In genomic region chr1:106727171-106727570, GRCh38 we compare ENCODE assay signal across 14 cellular contexts.
DNase-seq lines count a peak whose midpoint lies in the region; ATAC-seq and TF ChIP-seq lines count a peak whose summit lies in the region.
"Had no signal": no experiment of that assay in that cellular context is flagged by ENCODE, and none has a peak within 500 bp of the region (broad histone marks: within the 10 kb centered on the region; RNA-seq: fewer than 3 reads in every experiment).

No MANE protein-coding gene starts in this region.

- no peaks in the 10 kb centered on the region for H3K9me2 ChIP-seq in OCI-LY7 (ENCODE audit: insufficient read depth, low read length)

- intact Hi-C loops in OCI-LY7 (cut with micrococcal nuclease; ENCODE audit: unreplicated experiment) (no loop called here), adrenal gland (cut with DNase I) (no loop called here)

- WGBS in adrenal gland, 4 donors, result 13 to 23% (median 17%) methylated on average over 3 of the region's 3 CpGs

- no peaks in the 10 kb centered on the region for H3K27me3 ChIP-seq in adrenal gland
- H3K27me3 ChIP-seq: breast epithelium had no signal

- no peak overlapping the region for H3K27ac Mint-ChIP-seq in activated T-helper 17 cell treated with anti-CD3 and anti-CD28 coated beads, Interleukin-2, amount 50 U/mL, for 72 hours
- H3K27ac Mint-ChIP-seq: CD4-positive, alpha-beta memory T cell; natural killer cell had no signal

- H3K9me3 ChIP-seq in OCI-LY7 (ENCODE audit: low read length), result no peaks in the 10 kb centered on the region
- H3K9me3 ChIP-seq in adrenal gland (replicated peaks in 1 of 3), result no peaks in the 10 kb centered on the region
- H3K9me3 ChIP-seq: breast epithelium had no signal

- CTCF ChIA-PET in OCI-LY7 (lab: Charles Lee; ENCODE audit: unreplicated experiment), result no interaction called here

- TF ChIP-seq POLR2A in adrenal gland (IDR thresholded peaks at IDR 0.05), result no peak

- H3K36me3 Mint-ChIP-seq in activated T-helper 17 cell treated with anti-CD3 and anti-CD28 coated beads, Interleukin-2, amount 50 U/mL, for 72 hours (ENCODE audit: low read depth), result no peaks in the 10 kb centered on the region
- H3K36me3 Mint-ChIP-seq: CD4-positive, alpha-beta memory T cell; natural killer cell had no signal

- H3K79me2 ChIP-seq in OCI-LY7 (ENCODE audit: insufficient read depth, low read depth, low read length), result no peaks in the 10 kb centered on the region

- H3K4me1 ChIP-seq in OCI-LY7 (ENCODE audit: insufficient read depth, low read length, poor library complexity, severe bottlenecking) (no peaks in the 10 kb centered on the region), adrenal gland (replicated peaks in 1 of 2) (no peaks in the 10 kb centered on the region)
- H3K4me1 ChIP-seq: breast epithelium had no signal

- DNase-seq in OCI-LY7 (ENCODE audit: low spot score) (peak; percentile 1), substantia nigra (lab: John Stamatoyannopoulos, UW) (no peak), adrenal gland (no peak), 8988T (no peak)
- DNase-seq: activated T-cell treated with anti-CD3 and anti-CD28 coated beads, Interleukin-2, amount 50 U/mL, for 48 hours; CD4-positive, alpha-beta memory T cell; natural killer cell; NCI-H1417 treated with DMSO at 0.1 percent for 48 hours; small intestine had no signal

- peak; percentile 94 for ATAC-seq in GM18508 (IDR thresholded peaks at IDR 0.05; ENCODE audit: insufficient read depth, unreplicated experiment)
- ATAC-seq in GM21423 (IDR thresholded peaks at IDR 0.05; ENCODE audit: unreplicated experiment), result peak; percentile 95
- peak; percentile 91 for ATAC-seq in HG03095 (IDR thresholded peaks at IDR 0.05; ENCODE audit: unreplicated experiment)
- no peak for ATAC-seq in activated T-helper 17 cell treated with anti-CD3 and anti-CD28 coated beads, Interleukin-2, amount 50 U/mL, for 72 hours (replicated peaks)
- ATAC-seq: natural killer cell had no signal

- no peaks in the 10 kb centered on the region for H3K36me3 ChIP-seq in OCI-LY7 (ENCODE audit: insufficient read depth, low read length)
- H3K36me3 ChIP-seq in adrenal gland (replicated peaks in 1 of 2), result no peaks in the 10 kb centered on the region
- H3K36me3 ChIP-seq: breast epithelium had no signal

- H3K27ac ChIP-seq in OCI-LY7 (ENCODE audit: low read depth, low read length, poor library complexity, severe bottlenecking), result no peak overlapping the region
- H3K27ac ChIP-seq in substantia nigra (ENCODE audit: low read depth, low read length, poor library complexity, severe bottlenecking), result no peak overlapping the region
- H3K27ac ChIP-seq in adrenal gland, result no peak overlapping the region
- H3K27ac ChIP-seq: breast epithelium had no signal

- no peaks in the 10 kb centered on the region for H3K4me1 Mint-ChIP-seq in activated T-helper 17 cell treated with anti-CD3 and anti-CD28 coated beads, Interleukin-2, amount 50 U/mL, for 72 hours
- H3K4me1 Mint-ChIP-seq: CD4-positive, alpha-beta memory T cell; natural killer cell had no signal

- no peaks in the 10 kb centered on the region for H3K27me3 Mint-ChIP-seq in activated T-helper 17 cell treated with anti-CD3 and anti-CD28 coated beads, Interleukin-2, amount 50 U/mL, for 72 hours
- H3K27me3 Mint-ChIP-seq: CD4-positive, alpha-beta memory T cell had no signal

- no peak overlapping the region for H3K4me2 ChIP-seq in OCI-LY7 (ENCODE audit: low read length)

- H2AFZ ChIP-seq in OCI-LY7 (ENCODE audit: low read length), result no peak overlapping the region

- no peak overlapping the region for H3K4me3 Mint-ChIP-seq in activated T-helper 17 cell treated with anti-CD3 and anti-CD28 coated beads, Interleukin-2, amount 50 U/mL, for 72 hours
- H3K4me3 Mint-ChIP-seq: CD4-positive, alpha-beta memory T cell; natural killer cell had no signal

- POLR2A ChIA-PET in OCI-LY7 (lab: Charles Lee), result no interaction called here

- H3K9me3 Mint-ChIP-seq in activated T-helper 17 cell treated with anti-CD3 and anti-CD28 coated beads, Interleukin-2, amount 50 U/mL, for 72 hours, result peaks cover 21% of the 10 kb centered on the region

- BruUV-seq in OCI-LY7 (replicated peaks; lab: Mats Ljungman, UMichigan), result no TSS peak

- no peaks in the 10 kb centered on the region for H4K20me1 ChIP-seq in OCI-LY7 (ENCODE audit: insufficient read depth, low read length)

- TF ChIP-seq CTCF in OCI-LY7 (conservative IDR thresholded peaks at IDR 0.05; ENCODE audit: low read length) (no peak), adrenal gland (IDR thresholded peaks at IDR 0.05) (no peak)

- H3K4me3 ChIP-seq in OCI-LY7 (ENCODE audit: low read depth, low read length, poor library complexity, severe bottlenecking), result no peak overlapping the region
- H3K4me3 ChIP-seq in adrenal gland, result no peak overlapping the region
- H3K4me3 ChIP-seq: breast epithelium had no signal
